Comparison of ENCODE assay signal across 1 cellular context in genomic region chr19:52963229-52963760, GRCh38.
TF ChIP-seq lines count a peak whose summit lies in the region.

No MANE protein-coding gene starts in this region.

TF ChIP-seq in H1, 55 proteins besides CTCF, POLR2A, EP300 and RAD21:
- TF ChIP-seq KDM1A (IDR thresholded peaks at IDR 0.05; ENCODE audit: borderline replicate concordance, low read length): no peak
- 0 out of 2 replicates have a peak, but pooled peaks have one; percentile 13 for TF ChIP-seq BACH1 (IDR thresholded peaks at IDR 0.05; ENCODE audit: low read length)
